In the genomic region with DNA sequence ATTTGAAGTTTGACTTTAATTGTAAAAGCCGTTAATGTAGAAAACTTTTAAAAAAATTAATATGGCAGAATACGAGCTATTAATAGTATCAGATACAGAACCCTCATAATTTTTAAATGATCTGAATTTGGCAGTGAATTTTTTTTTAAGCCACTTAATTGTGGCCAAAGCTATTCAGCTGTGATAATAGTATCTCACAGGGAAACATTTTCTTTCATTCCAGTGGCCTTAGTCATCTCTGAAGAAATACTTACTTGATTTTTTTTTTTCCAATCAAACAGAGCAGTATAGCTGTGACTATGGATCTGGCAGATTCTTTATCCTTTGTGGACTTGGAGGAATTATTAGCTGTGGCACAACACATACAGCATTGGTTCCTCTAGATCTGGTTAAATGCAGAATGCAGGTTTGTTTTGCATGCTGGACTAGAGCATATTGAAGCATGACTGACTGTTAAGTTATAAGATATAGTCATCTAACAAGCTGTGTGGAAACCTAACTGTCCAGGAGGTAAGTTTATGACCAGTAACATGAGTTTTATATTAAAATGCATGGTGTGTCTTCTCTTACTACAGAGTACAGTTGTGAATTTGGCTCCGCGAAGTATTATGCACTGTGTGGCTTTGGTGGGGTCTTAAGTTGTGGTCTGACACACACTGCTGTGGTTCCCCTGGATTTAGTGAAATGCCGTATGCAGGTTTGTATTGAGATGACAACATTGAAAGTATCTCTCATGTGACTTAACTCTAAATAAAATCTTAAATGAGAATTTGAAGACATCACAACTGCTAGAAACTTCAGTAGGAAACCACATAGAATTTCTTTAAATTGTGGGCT, we compare ENCODE assay signal across 8 cellular contexts. TPM values are rescaled to one million over a fixed set of nuclear protein-coding genes. Genes with fewer than 3 reads are reported as not detected.
DNase-seq lines count a peak whose midpoint lies in the region; ATAC-seq, FAIRE-seq and TF ChIP-seq lines count a peak whose summit lies in the region.

No MANE protein-coding gene starts in this region.

- ATAC-seq in GM21737 (IDR thresholded peaks at IDR 0.05; ENCODE audit: unreplicated experiment) (no peak), GM21529 (IDR thresholded peaks at IDR 0.05; ENCODE audit: unreplicated experiment) (no peak), HG03095 (IDR thresholded peaks at IDR 0.05; ENCODE audit: unreplicated experiment) (no peak)

- H3K79me2 ChIP-seq in endothelial cell of umbilical vein (ENCODE audit: control insufficient read depth, insufficient read depth, low read length) = peaks cover 49% of the 10 kb centered on the region

- no peaks in the 10 kb centered on the region for H3K9me3 Mint-ChIP-seq in osteocyte (ENCODE audit: unreplicated experiment)

- dilution Hi-C loops in endothelial cell of umbilical vein (cut with MboI; ENCODE audit: extremely low pct_ligation_motif_present, low sequenced_read_pairs) = no loop called here

- H3K4me3 ChIP-seq in GM12864 (ENCODE audit: low read depth, low read length) = peak overlapping the region; percentile 96
- H3K4me3 ChIP-seq in endothelial cell of umbilical vein (replicated peaks in 1 of 3; ENCODE audit: insufficient read depth in 1 of 3, low read depth in 1 of 3, low read length in 3 of 3) = peak overlapping the region; percentile 89 to 98 (median 91)

- peak overlapping the region; percentile 93 for H3K9ac ChIP-seq in endothelial cell of umbilical vein (replicated peaks; ENCODE audit: extremely low read depth, insufficient read depth, low read length)

- FAIRE-seq in endothelial cell of umbilical vein (lab: Jason Lieb, UNC) = peak; percentile 67

- peaks cover 13% of the 10 kb centered on the region for H3K4me1 ChIP-seq in endothelial cell of umbilical vein (ENCODE audit: control insufficient read depth, extremely low read depth, insufficient read depth, low read length)

- TF ChIP-seq POLR2A in endothelial cell of umbilical vein (IDR thresholded peaks at IDR 0.05; ENCODE audit: low read depth, low read length) = no peak

- H4K20me1 ChIP-seq in endothelial cell of umbilical vein (replicated peaks; ENCODE audit: control insufficient read depth, extremely low read depth, insufficient read depth, low read length) = peaks cover 12% of the 10 kb centered on the region

- H3K27ac Mint-ChIP-seq in osteocyte (ENCODE audit: unreplicated experiment) = peak overlapping the region; percentile 93

- H3K27ac ChIP-seq in RWPE1 = no peak overlapping the region
- peak overlapping the region; percentile 67 for H3K27ac ChIP-seq in endothelial cell of umbilical vein (ENCODE audit: insufficient read depth, low read depth, low read length)

- POLR2A ChIA-PET in RWPE1 (lab: Yijun Ruan, JAX; ENCODE audit: low non-redundant PET) (interaction anchor here (0.7 kb wide), 1 partner anchor 207 kb away, joined by 3 read pairs; no protein-coding TSS in a partner anchor), endothelial cell of umbilical vein (lab: Charles Lee) (interaction anchor here (0.6 to 2.7 kb wide), 5 partner anchors 29 to 75 kb away, joined by 3 to 14 read pairs (median 10); a partner anchor contains a TSS)

- CTCF ChIA-PET in RWPE1 (lab: Yijun Ruan, JAX) (interaction anchor here (2.8 kb wide), 1 partner anchor 28 kb away, joined by 11 read pairs; no protein-coding TSS in a partner anchor), endothelial cell of umbilical vein (lab: Charles Lee) (interaction anchor here (0.6 to 3.2 kb wide), 16 partner anchors 10 to 171 kb away, joined by 3 to 25 read pairs (median 3); a partner anchor contains a TSS)

- no peak overlapping the region for H2AFZ ChIP-seq in endothelial cell of umbilical vein (ENCODE audit: low read depth, low read length)

- H3K36me3 ChIP-seq in endothelial cell of umbilical vein (ENCODE audit: control insufficient read depth in 2 of 2, extremely low read depth in 1 of 2, insufficient read depth in 2 of 2, low read length in 2 of 2) = peaks cover 17 to 29% of the 10 kb centered on the region in 2 experiments

- no peaks in the 10 kb centered on the region for H3K27me3 ChIP-seq in endothelial cell of umbilical vein (ENCODE audit: control insufficient read depth in 2 of 2, insufficient read depth in 2 of 2, low read length in 2 of 2)

- intact Hi-C loops in endothelial cell of umbilical vein (cut with micrococcal nuclease) = loop anchor here (2.0 kb wide), 1 partner anchor 179 kb away; no protein-coding TSS in a partner anchor

- no peak for TF ChIP-seq CTCF in GM12864 (IDR thresholded peaks at IDR 0.05; ENCODE audit: low read depth, low read length, missing control alignments)
- TF ChIP-seq CTCF in RWPE1 (conservative IDR thresholded peaks at IDR 0.05; ENCODE audit: low read depth) = no peak
- TF ChIP-seq CTCF in endothelial cell of umbilical vein (IDR thresholded peaks at IDR 0.05; ENCODE audit: extremely low read depth in 1 of 2, insufficient read depth in 1 of 2, low read depth in 1 of 2, low read length in 2 of 2) = no peak
- no peak for TF ChIP-seq CTCF in osteocyte (IDR thresholded peaks at IDR 0.05)

- H3K36me3 Mint-ChIP-seq in osteocyte (ENCODE audit: unreplicated experiment) = peaks cover 26% of the 10 kb centered on the region

- H3K4me1 Mint-ChIP-seq in osteocyte (ENCODE audit: unreplicated experiment) = peaks cover 34% of the 10 kb centered on the region

- H3K27me3 Mint-ChIP-seq in osteocyte (ENCODE audit: unreplicated experiment) = no peaks in the 10 kb centered on the region

- peak overlapping the region; percentile 97 for H3K4me2 ChIP-seq in endothelial cell of umbilical vein (ENCODE audit: insufficient read depth, low read length)

- H3K4me3 Mint-ChIP-seq in osteocyte (ENCODE audit: unreplicated experiment) = peak overlapping the region; percentile 83

- DNase-seq in GM12864 (ENCODE audit: low read depth) (no peak), RWPE1 (ENCODE audit: low spot score) (peak; percentile 43), endothelial cell of umbilical vein (ENCODE audit: low read depth, low spot score) (peak; percentile 72), osteocyte (ENCODE audit: extremely low spot score, unreplicated experiment) (peak; percentile 17)
- no peak for DNase-seq in activated effector memory CD4-positive, alpha-beta T cell treated with anti-CD3 and anti-CD28 coated beads, Interleukin-2, amount 50 U/mL, for 16 hours

- no peaks in the 10 kb centered on the region for H3K9me1 ChIP-seq in endothelial cell of umbilical vein (replicated peaks; ENCODE audit: control insufficient read depth, extremely low read depth, insufficient read depth, low read length)

- H3K9me3 ChIP-seq in endothelial cell of umbilical vein (replicated peaks; ENCODE audit: control insufficient read depth, insufficient read depth, low read length) = no peaks in the 10 kb centered on the region

- BruUV-seq in endothelial cell of umbilical vein (replicated peaks; lab: Mats Ljungman, UMichigan) = no TSS peak

TF ChIP-seq in endothelial cell of umbilical vein, 7 proteins besides CTCF, POLR2A, EP300 and RAD21:
- TF ChIP-seq POLR2AphosphoS5 (IDR thresholded peaks at IDR 0.05; ENCODE audit: insufficient read depth, low read depth, low read length) (no peak), FOS (IDR thresholded peaks at IDR 0.05; ENCODE audit: borderline replicate concordance, insufficient read depth, low read length) (peak; percentile 64), MYC (IDR thresholded peaks at IDR 0.05; ENCODE audit: low read depth, low read length) (no peak), EZH2 (IDR thresholded peaks at IDR 0.05; ENCODE audit: borderline replicate concordance, low read depth, low read length, severe bottlenecking) (no peak), GATA2 (IDR thresholded peaks at IDR 0.05; ENCODE audit: insufficient read depth, insufficient read length, low read depth, low read length) (no peak), JUN (IDR thresholded peaks at IDR 0.05; ENCODE audit: borderline replicate concordance, insufficient read depth, insufficient read length, low read depth) (peak; percentile 30)
- TF ChIP-seq, protein P1, sequence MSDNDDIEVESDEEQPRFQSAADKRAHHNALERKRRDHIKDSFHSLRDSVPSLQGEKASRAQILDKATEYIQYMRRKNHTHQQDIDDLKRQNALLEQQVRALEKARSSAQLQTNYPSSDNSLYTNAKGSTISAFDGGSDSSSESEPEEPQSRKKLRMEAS (IDR thresholded peaks at IDR 0.05; ENCODE audit: insufficient read depth, insufficient read length) = no peak

RNA-seq across cellular contexts. Expression of a gene that starts 1.9 kb away (rescaled TPM):
- total RNA-seq in endothelial cell of umbilical vein (774 and 797 TPM in 2 replicates), osteocyte (581 and 583 TPM in 2 replicates)
- polyA plus RNA-seq in endothelial cell of umbilical vein = 759 and 1,103 TPM in 2 replicates
- 784 and 855 TPM in 2 replicates for polyA plus RNA-seq in endothelial cell of umbilical vein (2011; cell fraction: cytosol; rRNA removed)
- 737 and 882 TPM in 2 replicates for polyA plus RNA-seq in endothelial cell of umbilical vein (2011; cell fraction: nucleus; rRNA removed)
- polyA plus RNA-seq in endothelial cell of umbilical vein (2012) = 878 and 1,035 TPM in 2 replicates
- 498 and 570 TPM in 2 replicates for polyA minus RNA-seq in endothelial cell of umbilical vein
- 713 TPM for polyA minus RNA-seq in endothelial cell of umbilical vein (2011; cell fraction: cytosol; rRNA and poly(A)+ RNA removed)
- 273 and 403 TPM in 2 replicates for polyA minus RNA-seq in endothelial cell of umbilical vein (2011; cell fraction: nucleus; rRNA and poly(A)+ RNA removed)

RNA-seq across cellular contexts. Expression of a gene that starts 49.2 kb away (rescaled TPM):
- 56.2 and 56.8 TPM in 2 replicates for total RNA-seq in endothelial cell of umbilical vein
- polyA plus RNA-seq in endothelial cell of umbilical vein = 8.3 and 12.9 TPM in 2 replicates
- polyA plus RNA-seq in endothelial cell of umbilical vein (2011; cell fraction: cytosol; rRNA removed) = 21.8 and 24.2 TPM in 2 replicates
- polyA plus RNA-seq in endothelial cell of umbilical vein (2011; cell fraction: nucleus; rRNA removed) = 8.3 and 12.7 TPM in 2 replicates
- 44.8 and 60.4 TPM in 2 replicates for polyA plus RNA-seq in endothelial cell of umbilical vein (2012)
- 2.8 and 3.2 TPM in 2 replicates for polyA minus RNA-seq in endothelial cell of umbilical vein
- polyA minus RNA-seq in endothelial cell of umbilical vein (2011; cell fraction: cytosol; rRNA and poly(A)+ RNA removed) = 8.4 TPM
- 4.0 and 5.2 TPM in 2 replicates for polyA minus RNA-seq in endothelial cell of umbilical vein (2011; cell fraction: nucleus; rRNA and poly(A)+ RNA removed)
- total RNA-seq in osteocyte = 36.2 and 38.0 TPM in 2 replicates

RNA-seq across cellular contexts. Expression of a gene that starts 49.7 kb away (rescaled TPM):
- total RNA-seq in endothelial cell of umbilical vein (32.1 and 35.2 TPM in 2 replicates), osteocyte (14.4 and 18.8 TPM in 2 replicates)
- polyA plus RNA-seq in endothelial cell of umbilical vein = 6.2 and 7.2 TPM in 2 replicates
- polyA plus RNA-seq in endothelial cell of umbilical vein (2011; cell fraction: cytosol; rRNA removed) = 7.0 and 7.1 TPM in 2 replicates
- polyA plus RNA-seq in endothelial cell of umbilical vein (2011; cell fraction: nucleus; rRNA removed) = 15.6 and 21.1 TPM in 2 replicates
- 15.5 and 17.3 TPM in 2 replicates for polyA plus RNA-seq in endothelial cell of umbilical vein (2012)
- 19.0 and 21.9 TPM in 2 replicates for polyA minus RNA-seq in endothelial cell of umbilical vein
- 11.5 TPM for polyA minus RNA-seq in endothelial cell of umbilical vein (2011; cell fraction: cytosol; rRNA and poly(A)+ RNA removed)
- polyA minus RNA-seq in endothelial cell of umbilical vein (2011; cell fraction: nucleus; rRNA and poly(A)+ RNA removed) = 28.6 and 35.2 TPM in 2 replicates

Comparison
In these comparisons a context has a peak if more than half of its experiments do, and no peak if none do; other contexts are left out.
1. DNase-seq: peak in RWPE1 (single experiment), endothelial cell of umbilical vein (single experiment) and osteocyte (single experiment); none in GM12864 (single experiment) and activated effector memory CD4-positive, alpha-beta T cell treated with anti-CD3 and anti-CD28 coated beads, Interleukin-2, amount 50 U/mL, for 16 hours (single experiment).